In genomic region chr11:73330569-73331093, GRCh38 we compare ENCODE assay signal across 9 cellular contexts. TPM values are rescaled to one million over a fixed set of nuclear protein-coding genes. Genes with fewer than 3 reads are reported as not detected.
DNase-seq lines count a peak whose midpoint lies in the region; ATAC-seq and TF ChIP-seq lines count a peak whose summit lies in the region.
"Had no signal": no experiment of that assay in that cellular context is flagged by ENCODE, and none has a peak within 500 bp of the region (broad histone marks: within the 10 kb centered on the region; RNA-seq: fewer than 3 reads in every experiment).

No MANE protein-coding gene starts in this region.

- 0 out of 2 replicates have a peak, but pooled peaks cover 6% of the 10 kb centered on the region for H3K79me2 ChIP-seq in HCT116 (ENCODE audit: insufficient read depth, low read length)

- CTCF ChIA-PET in HCT116 (lab: Charles Lee): interaction anchor here (0.9 to 6.3 kb wide), 9 partner anchors 10 to 63 kb away, joined by 3 to 28 read pairs (median 3); partner anchors contain the start of gene ARHGEF17

- no peaks in the 10 kb centered on the region for H3K27me3 Mint-ChIP-seq in stimulated activated memory B cell treated with anti-CD40 and anti-IgM and Interleukin-4, amounts not matched to agents 10 μg/mL and 1 μg/mL and 100 μg/mL, for 72 hours
- H3K27me3 Mint-ChIP-seq in stimulated activated naive B cell treated with anti-CD40 and anti-IgM and Interleukin-4, amounts not matched to agents 10 μg/mL and 1 μg/mL and 100 μg/mL, for 72 hours: no peaks in the 10 kb centered on the region

- H3K4me3 ChIP-seq in HCT116 (replicated peaks in 1 of 2; ENCODE audit: low read depth in 1 of 2, low read length in 2 of 2): no peak overlapping the region
- no peak overlapping the region for H3K4me3 ChIP-seq in right cardiac atrium (ENCODE audit: low read length)

- H2AFZ ChIP-seq in HCT116 (ENCODE audit: low read depth, low read length, poor library complexity, severe bottlenecking): no peak overlapping the region

- no peaks in the 10 kb centered on the region for H3K9me2 ChIP-seq in HCT116 (ENCODE audit: insufficient read depth)

- H3K4me1 Mint-ChIP-seq in stimulated activated memory B cell treated with anti-CD40 and anti-IgM and Interleukin-4, amounts not matched to agents 10 μg/mL and 1 μg/mL and 100 μg/mL, for 72 hours: peaks cover 61% of the 10 kb centered on the region
- H3K4me1 Mint-ChIP-seq in stimulated activated naive B cell treated with anti-CD40 and anti-IgM and Interleukin-4, amounts not matched to agents 10 μg/mL and 1 μg/mL and 100 μg/mL, for 72 hours: peaks cover 50 to 84% of the 10 kb centered on the region in 2 donors

- H3K27me3 ChIP-seq in HCT116 (ENCODE audit: insufficient read depth, low read length) (no peaks in the 10 kb centered on the region), right cardiac atrium (ENCODE audit: control insufficient read depth, insufficient read depth) (no peaks in the 10 kb centered on the region)

- H3K9ac ChIP-seq in HCT116 (ENCODE audit: low read length): no peak overlapping the region

- TF ChIP-seq CTCF in HCT116 (IDR thresholded peaks at IDR 0.05 in 2 of 3, conservative IDR thresholded peaks at IDR 0.05 in 1 of 3; ENCODE audit: borderline replicate concordance in 1 of 3, insufficient read depth in 1 of 3, low read depth in 2 of 3, low read length in 2 of 3): peak; percentile 33 to 56 (median 56); a peak in 5 of 6 replicates
- TF ChIP-seq CTCF in VCaP (conservative IDR thresholded peaks at IDR 0.05): peak; percentile 29; the same call in 1 of the 2 replicates
- no peak for TF ChIP-seq CTCF in GM20000 (IDR thresholded peaks at IDR 0.05; ENCODE audit: extremely low read depth, missing control alignments)

- no peak overlapping the region for H3K27ac ChIP-seq in HCT116 (ENCODE audit: low read depth, low read length)
- H3K27ac ChIP-seq in VCaP: no peak overlapping the region
- peak overlapping the region; percentile 7 for H3K27ac ChIP-seq in right cardiac atrium (ENCODE audit: low read length)

- intact Hi-C loops in HCT116 (cut with micrococcal nuclease) (no loop called here), right cardiac atrium (cut with DNase I) (no loop called here)

- 51% methylated on average over 3 of the region's 3 CpGs for WGBS in right cardiac atrium

- no peaks in the 10 kb centered on the region for H3K9me3 Mint-ChIP-seq in stimulated activated memory B cell treated with anti-CD40 and anti-IgM and Interleukin-4, amounts not matched to agents 10 μg/mL and 1 μg/mL and 100 μg/mL, for 72 hours
- no peaks in the 10 kb centered on the region for H3K9me3 Mint-ChIP-seq in stimulated activated naive B cell treated with anti-CD40 and anti-IgM and Interleukin-4, amounts not matched to agents 10 μg/mL and 1 μg/mL and 100 μg/mL, for 72 hours

- H3K36me3 ChIP-seq in HCT116 (ENCODE audit: control insufficient read depth in 1 of 2, insufficient read depth in 2 of 2, low read length in 2 of 2): no peaks in the 10 kb centered on the region

- RAD21 ChIA-PET in HCT116 (lab: Charles Lee; ENCODE audit: low non-redundant PET in 1 of 2, low total read pairs in 2 of 2, uncharacterized antibody in 2 of 2, unreplicated experiment in 2 of 2): interaction anchor here in 1 of 2 experiments (1.0 kb wide), 1 partner anchor 23 kb away, joined by 3 read pairs; no protein-coding TSS in a partner anchor

- H4K20me1 ChIP-seq in HCT116 (ENCODE audit: insufficient read depth): no peaks in the 10 kb centered on the region

- H3K27ac Mint-ChIP-seq in stimulated activated memory B cell treated with anti-CD40 and anti-IgM and Interleukin-4, amounts not matched to agents 10 μg/mL and 1 μg/mL and 100 μg/mL, for 72 hours: peak overlapping the region; percentile 71
- no peak overlapping the region for H3K27ac Mint-ChIP-seq in stimulated activated naive B cell treated with anti-CD40 and anti-IgM and Interleukin-4, amounts not matched to agents 10 μg/mL and 1 μg/mL and 100 μg/mL, for 72 hours

- H3K9me3 ChIP-seq in HCT116 (ENCODE audit: control insufficient read depth in 1 of 2, insufficient read depth in 1 of 2, low read depth in 1 of 2, low read length in 2 of 2) (no peaks in the 10 kb centered on the region), right cardiac atrium (ENCODE audit: control insufficient read depth, low read length) (no peaks in the 10 kb centered on the region)

- TF ChIP-seq POLR2A in HCT116 (IDR thresholded peaks at IDR 0.05; ENCODE audit: borderline replicate concordance, extremely low read depth, insufficient read depth, insufficient read length) (no peak), GM18505 (IDR thresholded peaks at IDR 0.05; ENCODE audit: borderline replicate concordance, extremely low read depth, insufficient read depth, insufficient read length) (no peak)

- H3K4me1 ChIP-seq in HCT116 (ENCODE audit: control insufficient read depth in 1 of 2, insufficient read depth in 2 of 2, low read length in 2 of 2): peaks cover 38 to 59% of the 10 kb centered on the region in 2 experiments
- H3K4me1 ChIP-seq in right cardiac atrium (ENCODE audit: control insufficient read depth, insufficient read depth, low read length): peaks cover 39% of the 10 kb centered on the region

- TF ChIP-seq RAD21 in HCT116 (IDR thresholded peaks at IDR 0.05; ENCODE audit: low read depth): no peak

- POLR2A ChIA-PET in HCT116 (lab: Charles Lee): interaction anchor here (1.3 kb wide), 1 partner anchor 22 kb away, joined by 4 read pairs; no protein-coding TSS in a partner anchor

- peak; percentile 83 for ATAC-seq in HCT116
- peak in 1 of 2 donors; percentile 3 for ATAC-seq in right cardiac atrium
- no peak for ATAC-seq in stimulated activated memory B cell treated with anti-CD40 and anti-IgM and Interleukin-4, amounts not matched to agents 10 μg/mL and 1 μg/mL and 100 μg/mL, for 72 hours
- ATAC-seq in stimulated activated naive B cell treated with anti-CD40 and anti-IgM and Interleukin-4, amounts not matched to agents 10 μg/mL and 1 μg/mL and 100 μg/mL, for 72 hours (replicated peaks): no peak
- ATAC-seq in GM18505 (IDR thresholded peaks at IDR 0.05; ENCODE audit: unreplicated experiment): no peak

- DNase-seq in HCT116 (ENCODE audit: low read depth, low spot score) (no peak), right cardiac atrium (peak in 2 of 3 donors; percentile 43 to 62), GM20000 (ENCODE audit: low spot score) (no peak)
- DNase-seq in stimulated activated naive B cell treated with anti-CD40 and anti-IgM and Interleukin-4, amounts not matched to agents 10 μg/mL and 1 μg/mL and 100 μg/mL, for 72 hours: no peak
- DNase-seq in NK-92 treated with Interleukin-12 subunit alpha and Interleukin-12 subunit beta, amount 100 ng/mL, for 24 hours (lab: John Stamatoyannopoulos, UW): no peak
- DNase-seq: NCI-H146 had no signal

- no TSS peak for BruUV-seq in HCT116 (replicated peaks; lab: Mats Ljungman, UMichigan)

- no peak overlapping the region for H3K4me3 Mint-ChIP-seq in stimulated activated memory B cell treated with anti-CD40 and anti-IgM and Interleukin-4, amounts not matched to agents 10 μg/mL and 1 μg/mL and 100 μg/mL, for 72 hours
- H3K4me3 Mint-ChIP-seq in stimulated activated naive B cell treated with anti-CD40 and anti-IgM and Interleukin-4, amounts not matched to agents 10 μg/mL and 1 μg/mL and 100 μg/mL, for 72 hours: no peak overlapping the region

- H3K4me2 ChIP-seq in HCT116 (ENCODE audit: low read length): peak overlapping the region; percentile 27; the same call in 1 of the 2 replicates

- H3K36me3 Mint-ChIP-seq in stimulated activated memory B cell treated with anti-CD40 and anti-IgM and Interleukin-4, amounts not matched to agents 10 μg/mL and 1 μg/mL and 100 μg/mL, for 72 hours: peaks cover 27% of the 10 kb centered on the region
- H3K36me3 Mint-ChIP-seq in stimulated activated naive B cell treated with anti-CD40 and anti-IgM and Interleukin-4, amounts not matched to agents 10 μg/mL and 1 μg/mL and 100 μg/mL, for 72 hours: peaks cover 36 to 56% of the 10 kb centered on the region in 2 donors

TF ChIP-seq in HCT116, 20 proteins besides CTCF, POLR2A, EP300 and RAD21 (continues in another document):
- TF ChIP-seq ZFX (IDR thresholded peaks at IDR 0.05): no peak
- TF ChIP-seq EZH2phosphoT487 (IDR thresholded peaks at IDR 0.05; ENCODE audit: borderline replicate concordance): no peak
- no peak for TF ChIP-seq YY1 (IDR thresholded peaks at IDR 0.05; ENCODE audit: extremely low read depth, insufficient replicate concordance, low read depth, low read length)
- TF ChIP-seq EZH2 (IDR thresholded peaks at IDR 0.05): no peak
- no peak for TF ChIP-seq MAX (IDR thresholded peaks at IDR 0.05)
- TF ChIP-seq SIN3A (IDR thresholded peaks at IDR 0.05; ENCODE audit: low read depth): no peak
- no peak for TF ChIP-seq ATF3 (IDR thresholded peaks at IDR 0.05)
- no peak for TF ChIP-seq POLR2AphosphoS5 (IDR thresholded peaks at IDR 0.05; ENCODE audit: low read depth, low read length)
- no peak for TF ChIP-seq SP1 (IDR thresholded peaks at IDR 0.05; ENCODE audit: low read depth)
- no peak for TF ChIP-seq TCF7L2 (IDR thresholded peaks at IDR 0.05; ENCODE audit: borderline replicate concordance, extremely low read depth, insufficient read depth, insufficient read length)
- no peak for TF ChIP-seq FOSL1 (IDR thresholded peaks at IDR 0.05; ENCODE audit: low read depth)
- no peak for TF ChIP-seq CBX3 (IDR thresholded peaks at IDR 0.05; ENCODE audit: low read depth)

RNA-seq across cellular contexts. Expression of gene ARHGEF17, which starts 22.6 kb away (rescaled TPM):
- total RNA-seq in HCT116 (2021; ENCODE audit: unreplicated experiment) (18.2 TPM), right cardiac atrium (10 to 100 TPM; 47.6 to 53.8 (median 49.3) TPM)
- 17.6 and 21.1 TPM in 2 replicates for polyA plus RNA-seq in HCT116 (2012)
- 34.0 TPM for polyA plus RNA-seq in right cardiac atrium

RNA-seq across cellular contexts. Expression of gene RELT, which starts 45.6 kb away (rescaled TPM):
- total RNA-seq in HCT116 (2021; ENCODE audit: unreplicated experiment) (13.8 TPM), right cardiac atrium (10 to 100 TPM in 1 of 4 donors, 1 to 10 TPM in 3; 3.9 to 11.2 (median 7.0) TPM)
- 10.3 and 13.3 TPM in 2 replicates for polyA plus RNA-seq in HCT116 (2012)
- polyA plus RNA-seq in right cardiac atrium: 4.1 TPM

RNA-seq across cellular contexts. Expression of gene P2RY6, which starts 58.5 kb away (rescaled TPM):
- total RNA-seq in HCT116 (2021; ENCODE audit: unreplicated experiment) (0.15 TPM), right cardiac atrium (1 to 10 TPM in 3 of 4 donors, under 1 TPM in 1; 0.96 to 2.7 (median 2.0) TPM)
- polyA plus RNA-seq in HCT116 (2012): 0.20 and 0.51 TPM in 2 replicates
- polyA plus RNA-seq in right cardiac atrium: 0.70 TPM

Comparison
In these comparisons a context has a peak if more than half of its experiments do, and no peak if none do; other contexts are left out.
1. DNase-seq: peak in right cardiac atrium (2 of 3); none in HCT116 (single experiment), stimulated activated naive B cell treated with anti-CD40 and anti-IgM and Interleukin-4, amounts not matched to agents 10 μg/mL and 1 μg/mL and 100 μg/mL, for 72 hours (single experiment), NK-92 treated with Interleukin-12 subunit alpha and Interleukin-12 subunit beta, amount 100 ng/mL, for 24 hours (single experiment) and GM20000 (single experiment).